20 cellular contexts compared by ENCODE assay signal in genomic region chr2:207039225-207039624, GRCh38.
DNase-seq lines count a peak whose midpoint lies in the region; FAIRE-seq and TF ChIP-seq lines count a peak whose summit lies in the region.
"Had no signal": no experiment of that assay in that cellular context is flagged by ENCODE, and none has a peak within 500 bp of the region (broad histone marks: within the 10 kb centered on the region; RNA-seq: fewer than 3 reads in every experiment).

No MANE protein-coding gene starts in this region.

- H3K4me1 Mint-ChIP-seq in nephron progenitor cell = peaks cover 31% of the 10 kb centered on the region

- H3K4me3 Mint-ChIP-seq in nephron progenitor cell = no peak overlapping the region
- H3K4me3 Mint-ChIP-seq: CD4-positive, alpha-beta T cell had no signal

- no peak overlapping the region for H3K4me3 ChIP-seq in bronchial epithelial cell (ENCODE audit: low read depth, low read length)
- H3K4me3 ChIP-seq: GM23248, K562, SK-N-MC had no signal

- H3K27me3 Mint-ChIP-seq in nephron progenitor cell (ENCODE audit: low read depth, poor library complexity) = peaks cover 6% of the 10 kb centered on the region

- no peak for FAIRE-seq in bronchial epithelial cell (lab: Jason Lieb, UNC)
- FAIRE-seq: D721Med, G401.6, K562 had no signal

- DNase-seq in NCI-H2029 (lab: John Stamatoyannopoulos, UW) (peak; percentile 65), NCI-H2029 treated with DMSO at 0.1 percent for 48 hours (lab: John Stamatoyannopoulos, UW) (no peak), NCI-H146 treated with DMSO at 0.1 percent for 48 hours (lab: John Stamatoyannopoulos, UW; ENCODE audit: unreplicated experiment) (peak; percentile 34), bronchial epithelial cell (ENCODE audit: low read depth) (peak; percentile 54), nephron progenitor cell (no peak), dedifferentiated amniotic fluid mesenchymal stem cell (ENCODE audit: extremely low spot score) (no peak), NCI-H187 treated with DMSO at 0.1 percent for 48 hours (lab: John Stamatoyannopoulos, UW) (no peak), NCI-H345 treated with DMSO at 0.1 percent for 48 hours (lab: John Stamatoyannopoulos, UW; ENCODE audit: unreplicated experiment) (no peak)
- DNase-seq: 8988T; BE2C; CD4-positive, alpha-beta T cell; DND-41; GM23248; MV-4-11; NCI-H1417; NCI-H446 had no signal

- H3K9me3 Mint-ChIP-seq in nephron progenitor cell = peaks cover 3% of the 10 kb centered on the region

- no peaks in the 10 kb centered on the region for H3K27me3 ChIP-seq in bronchial epithelial cell (ENCODE audit: control insufficient read depth, insufficient read depth, low read length)
- H3K27me3 ChIP-seq: BE2C had no signal

- no peak for TF ChIP-seq CTCF in bronchial epithelial cell (IDR thresholded peaks at IDR 0.05; ENCODE audit: insufficient read depth, low read length, severe bottlenecking)
- TF ChIP-seq CTCF in nephron progenitor cell (IDR thresholded peaks at IDR 0.05) = no peak

- H3K36me3 ChIP-seq in bronchial epithelial cell (ENCODE audit: control insufficient read depth, insufficient read depth, low read length) = no peaks in the 10 kb centered on the region
- H3K36me3 ChIP-seq: BE2C had no signal

- peak overlapping the region; percentile 6 for H3K27ac Mint-ChIP-seq in nephron progenitor cell
- H3K27ac Mint-ChIP-seq: CD4-positive, alpha-beta T cell had no signal

- no peaks in the 10 kb centered on the region for H3K36me3 Mint-ChIP-seq in nephron progenitor cell (ENCODE audit: low read depth)

Comparison
In these comparisons a context has a peak if more than half of its experiments do, and no peak if none do; other contexts are left out.
1. DNase-seq: peak in NCI-H2029 (single experiment), NCI-H146 treated with DMSO at 0.1 percent for 48 hours (single experiment) and bronchial epithelial cell (single experiment); none in NCI-H2029 treated with DMSO at 0.1 percent for 48 hours (single experiment), nephron progenitor cell (single experiment), dedifferentiated amniotic fluid mesenchymal stem cell (single experiment), NCI-H187 treated with DMSO at 0.1 percent for 48 hours (single experiment) and NCI-H345 treated with DMSO at 0.1 percent for 48 hours (single experiment).